ENCODE assay signal across 18 cellular contexts in the genomic region with DNA sequence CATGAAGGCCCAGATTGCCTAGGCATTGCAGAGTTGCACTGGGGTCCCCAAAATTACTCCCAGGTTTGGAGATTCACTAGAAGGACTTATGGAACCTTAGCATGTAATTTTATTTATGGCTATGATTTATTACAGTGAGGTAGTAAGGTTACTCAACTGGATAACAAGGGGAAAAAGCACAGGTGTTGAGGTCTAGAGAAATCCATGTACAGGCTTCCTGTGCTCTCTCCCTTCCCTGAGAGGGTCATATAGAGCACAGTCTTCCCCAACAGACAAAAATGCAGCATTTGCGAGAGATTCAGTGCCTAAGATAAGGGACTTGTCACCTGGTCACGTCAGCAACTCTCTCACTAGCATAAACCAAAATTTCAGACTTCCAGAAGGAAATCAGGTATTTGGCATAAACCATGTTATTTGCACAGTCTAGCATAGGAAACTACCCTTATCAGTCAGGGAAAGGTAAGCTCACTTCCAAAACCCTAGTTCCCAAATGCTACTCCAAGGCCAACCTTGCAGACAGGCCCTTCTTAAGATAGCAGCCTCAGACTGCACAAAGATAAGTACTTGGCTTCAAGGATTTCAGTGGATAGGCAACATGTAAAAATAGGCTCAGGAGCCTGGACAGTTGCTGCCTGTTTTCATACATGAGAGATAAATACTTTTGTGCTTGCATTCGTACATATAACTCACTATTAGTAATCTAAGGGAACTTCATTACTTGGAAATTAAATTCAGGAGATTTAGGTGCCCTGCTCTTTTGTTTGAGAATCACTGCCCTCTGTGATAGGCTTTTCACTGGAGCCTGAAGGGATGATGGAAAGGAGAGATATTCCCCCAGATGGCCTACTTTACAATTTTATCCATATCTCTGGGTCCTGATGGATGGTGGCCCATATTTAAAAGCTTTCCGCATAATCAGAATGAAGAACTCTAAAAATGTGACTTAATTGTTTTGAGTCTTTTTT.
DNase-seq lines count a peak whose midpoint lies in the region; ATAC-seq and TF ChIP-seq lines count a peak whose summit lies in the region.
"Had no signal": no experiment of that assay in that cellular context is flagged by ENCODE, and none has a peak within 500 bp of the region (broad histone marks: within the 10 kb centered on the region; RNA-seq: fewer than 3 reads in every experiment).

No MANE protein-coding gene starts in this region.

- H3K9ac ChIP-seq in endodermal cell (ENCODE audit: extremely low read depth, low read length, poor library complexity, severe bottlenecking), result no peak overlapping the region

- no peak overlapping the region for H3K4me3 Mint-ChIP-seq in Calu3 (ENCODE audit: low read depth, unreplicated experiment)
- no peak overlapping the region for H3K4me3 Mint-ChIP-seq in endodermal cell
- H3K4me3 Mint-ChIP-seq in progenitor cell of endocrine pancreas (ENCODE audit: low read depth), result no peak overlapping the region
- H3K4me3 Mint-ChIP-seq: B cell; CD8-positive, alpha-beta memory T cell; GM23338; HFFc6; IgD-negative memory B cell had no signal

- H3K27me3 Mint-ChIP-seq in Calu3 (ENCODE audit: unreplicated experiment), result no peaks in the 10 kb centered on the region
- no peaks in the 10 kb centered on the region for H3K27me3 Mint-ChIP-seq in endodermal cell (ENCODE audit: insufficient read depth)
- no peaks in the 10 kb centered on the region for H3K27me3 Mint-ChIP-seq in progenitor cell of endocrine pancreas
- H3K27me3 Mint-ChIP-seq: B cell; CD4-positive, CD25-positive, alpha-beta regulatory T cell; CD8-positive, alpha-beta memory T cell; IgD-negative memory B cell had no signal

- 92 to 100% methylated on average over 2 to 4 of the region's 4 CpGs for WGBS in endodermal cell (ENCODE audit: insufficient coverage in 1 of 2, insufficient read length in 1 of 2), 2 experiments

- peaks cover 69% of the 10 kb centered on the region for H3K4me1 Mint-ChIP-seq in Calu3 (ENCODE audit: low read depth, unreplicated experiment)
- H3K4me1 Mint-ChIP-seq in endodermal cell, result peaks cover 45% of the 10 kb centered on the region
- peaks cover 17% of the 10 kb centered on the region for H3K4me1 Mint-ChIP-seq in progenitor cell of endocrine pancreas (ENCODE audit: low read depth)
- H3K4me1 Mint-ChIP-seq: B cell; CD8-positive, alpha-beta memory T cell had no signal

- CTCF ChIA-PET in Calu3 (lab: Charles Lee), result no interaction called here

- H3K36me3 ChIP-seq in endodermal cell (ENCODE audit: control insufficient read depth, insufficient read depth, low read length), result no peaks in the 10 kb centered on the region

- ATAC-seq in SK-N-SH treated with all-trans-retinoic acid at 6 μM for 48 hours (peak; percentile 47; the same call in 2 of the 3 replicates), HG02763 (IDR thresholded peaks at IDR 0.05; ENCODE audit: unreplicated experiment) (no peak), HG02798 (IDR thresholded peaks at IDR 0.05; ENCODE audit: poor library complexity, unreplicated experiment) (no peak)
- ATAC-seq: HCT116, HepG2 had no signal

- H3K9me3 Mint-ChIP-seq in Calu3 (ENCODE audit: low read depth, unreplicated experiment), result no peaks in the 10 kb centered on the region
- no peaks in the 10 kb centered on the region for H3K9me3 Mint-ChIP-seq in endodermal cell
- H3K9me3 Mint-ChIP-seq in progenitor cell of endocrine pancreas (ENCODE audit: low read depth), result no peaks in the 10 kb centered on the region
- H3K9me3 Mint-ChIP-seq: CD8-positive, alpha-beta memory T cell; GM23338; HFFc6 had no signal

- DNase-seq in Calu3 (no peak), endodermal cell (no peak), progenitor cell of endocrine pancreas (ENCODE audit: low spot score, unreplicated experiment) (no peak), head of caudate nucleus (no peak)
- DNase-seq: C1 segment of cervical spinal cord; CD4-positive, CD25-positive, alpha-beta regulatory T cell; CD8-positive, alpha-beta memory T cell; COR-L47; H7; HFFc6 had no signal

- H3K27me3 ChIP-seq in endodermal cell (ENCODE audit: control insufficient read depth, insufficient read depth, low read length, poor library complexity, severe bottlenecking), result no peaks in the 10 kb centered on the region

- intact Hi-C loops in Calu3 (cut with micrococcal nuclease; ENCODE audit: unreplicated experiment), result loop anchor here (5.0 kb wide), 1 partner anchor 176 kb away; no protein-coding TSS in a partner anchor
- intact Hi-C loops in head of caudate nucleus (cut with DNase I), result no loop called here

- no TSS peak for BruUV-seq in Calu3 (replicated peaks; lab: Mats Ljungman, UMichigan)

- H3K27ac Mint-ChIP-seq in Calu3 (ENCODE audit: unreplicated experiment) (peak overlapping the region; percentile 78), endodermal cell (peak overlapping the region; percentile 21), progenitor cell of endocrine pancreas (peak overlapping the region; percentile 20)
- H3K27ac Mint-ChIP-seq: B cell; CD4-positive, CD25-positive, alpha-beta regulatory T cell; HFFc6 had no signal

- H3K4me1 ChIP-seq in endodermal cell (ENCODE audit: control insufficient read depth, insufficient read depth, low read length), result peaks cover 11% of the 10 kb centered on the region

- TF ChIP-seq CTCF in Calu3 (IDR thresholded peaks at IDR 0.05; ENCODE audit: unreplicated experiment), result no peak
- no peak for TF ChIP-seq CTCF in endodermal cell (conservative IDR thresholded peaks at IDR 0.05)
- no peak for TF ChIP-seq CTCF in progenitor cell of endocrine pancreas (IDR thresholded peaks at IDR 0.05; ENCODE audit: unreplicated experiment)

- no peak overlapping the region for H3K4me3 ChIP-seq in endodermal cell (ENCODE audit: low read length)
- H3K4me3 ChIP-seq: GM23338 had no signal

- H3K36me3 Mint-ChIP-seq in Calu3 (ENCODE audit: insufficient read depth, unreplicated experiment) (no peaks in the 10 kb centered on the region), endodermal cell (ENCODE audit: low read depth) (no peaks in the 10 kb centered on the region), progenitor cell of endocrine pancreas (ENCODE audit: insufficient read depth) (no peaks in the 10 kb centered on the region)

- H3K9me3 ChIP-seq in endodermal cell (ENCODE audit: control insufficient read depth, low read length), result no peaks in the 10 kb centered on the region

- no peak overlapping the region for H3K27ac ChIP-seq in endodermal cell (ENCODE audit: low read depth, low read length)

TF ChIP-seq in SK-N-SH treated with all-trans-retinoic acid at 6 μM for 48 hours, 23 proteins besides CTCF, POLR2A, EP300 and RAD21 (continues in another document):
- TF ChIP-seq GLIS3 (CRISPR knock-in tag; IDR thresholded peaks at IDR 0.05) (peak; percentile 92; the same call in 1 of the 2 replicates), BACH2 (CRISPR knock-in tag; IDR thresholded peaks at IDR 0.05; ENCODE audit: borderline replicate concordance) (no peak), ZNF8 (CRISPR knock-in tag; IDR thresholded peaks at IDR 0.05) (peak; percentile 79), SNAI2 (CRISPR knock-in tag; IDR thresholded peaks at IDR 0.05) (peak; percentile 89; the same call in 1 of the 2 replicates), TCF4 (CRISPR knock-in tag; IDR thresholded peaks at IDR 0.05; ENCODE audit: borderline replicate concordance) (peak; percentile 100), ZNF70 (CRISPR knock-in tag; IDR thresholded peaks at IDR 0.05) (peak; percentile 69; the same call in 1 of the 2 replicates), PPARA (CRISPR knock-in tag; IDR thresholded peaks at IDR 0.05; ENCODE audit: borderline replicate concordance) (peak; percentile 64; the same call in 1 of the 2 replicates), ZFP3 (CRISPR knock-in tag; IDR thresholded peaks at IDR 0.05) (no peak), ISL1 (CRISPR knock-in tag; IDR thresholded peaks at IDR 0.05) (peak; percentile 97)
- TF ChIP-seq, protein P1, sequence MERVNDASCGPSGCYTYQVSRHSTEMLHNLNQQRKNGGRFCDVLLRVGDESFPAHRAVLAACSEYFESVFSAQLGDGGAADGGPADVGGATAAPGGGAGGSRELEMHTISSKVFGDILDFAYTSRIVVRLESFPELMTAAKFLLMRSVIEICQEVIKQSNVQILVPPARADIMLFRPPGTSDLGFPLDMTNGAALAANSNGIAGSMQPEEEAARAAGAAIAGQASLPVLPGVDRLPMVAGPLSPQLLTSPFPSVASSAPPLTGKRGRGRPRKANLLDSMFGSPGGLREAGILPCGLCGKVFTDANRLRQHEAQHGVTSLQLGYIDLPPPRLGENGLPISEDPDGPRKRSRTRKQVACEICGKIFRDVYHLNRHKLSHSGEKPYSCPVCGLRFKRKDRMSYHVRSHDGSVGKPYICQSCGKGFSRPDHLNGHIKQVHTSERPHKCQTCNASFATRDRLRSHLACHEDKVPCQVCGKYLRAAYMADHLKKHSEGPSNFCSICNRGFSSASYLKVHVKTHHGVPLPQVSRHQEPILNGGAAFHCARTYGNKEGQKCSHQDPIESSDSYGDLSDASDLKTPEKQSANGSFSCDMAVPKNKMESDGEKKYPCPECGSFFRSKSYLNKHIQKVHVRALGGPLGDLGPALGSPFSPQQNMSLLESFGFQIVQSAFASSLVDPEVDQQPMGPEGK (CRISPR knock-in tag; IDR thresholded peaks at IDR 0.05; ENCODE audit: borderline replicate concordance), result no peak
- TF ChIP-seq, protein P2, sequence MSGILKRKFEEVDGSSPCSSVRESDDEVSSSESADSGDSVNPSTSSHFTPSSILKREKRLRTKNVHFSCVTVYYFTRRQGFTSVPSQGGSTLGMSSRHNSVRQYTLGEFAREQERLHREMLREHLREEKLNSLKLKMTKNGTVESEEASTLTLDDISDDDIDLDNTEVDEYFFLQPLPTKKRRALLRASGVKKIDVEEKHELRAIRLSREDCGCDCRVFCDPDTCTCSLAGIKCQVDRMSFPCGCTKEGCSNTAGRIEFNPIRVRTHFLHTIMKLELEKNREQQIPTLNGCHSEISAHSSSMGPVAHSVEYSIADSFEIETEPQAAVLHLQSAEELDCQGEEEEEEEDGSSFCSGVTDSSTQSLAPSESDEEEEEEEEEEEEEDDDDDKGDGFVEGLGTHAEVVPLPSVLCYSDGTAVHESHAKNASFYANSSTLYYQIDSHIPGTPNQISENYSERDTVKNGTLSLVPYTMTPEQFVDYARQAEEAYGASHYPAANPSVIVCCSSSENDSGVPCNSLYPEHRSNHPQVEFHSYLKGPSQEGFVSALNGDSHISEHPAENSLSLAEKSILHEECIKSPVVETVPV (CRISPR knock-in tag; IDR thresholded peaks at IDR 0.05), result peak; percentile 98
- TF ChIP-seq, protein P3, sequence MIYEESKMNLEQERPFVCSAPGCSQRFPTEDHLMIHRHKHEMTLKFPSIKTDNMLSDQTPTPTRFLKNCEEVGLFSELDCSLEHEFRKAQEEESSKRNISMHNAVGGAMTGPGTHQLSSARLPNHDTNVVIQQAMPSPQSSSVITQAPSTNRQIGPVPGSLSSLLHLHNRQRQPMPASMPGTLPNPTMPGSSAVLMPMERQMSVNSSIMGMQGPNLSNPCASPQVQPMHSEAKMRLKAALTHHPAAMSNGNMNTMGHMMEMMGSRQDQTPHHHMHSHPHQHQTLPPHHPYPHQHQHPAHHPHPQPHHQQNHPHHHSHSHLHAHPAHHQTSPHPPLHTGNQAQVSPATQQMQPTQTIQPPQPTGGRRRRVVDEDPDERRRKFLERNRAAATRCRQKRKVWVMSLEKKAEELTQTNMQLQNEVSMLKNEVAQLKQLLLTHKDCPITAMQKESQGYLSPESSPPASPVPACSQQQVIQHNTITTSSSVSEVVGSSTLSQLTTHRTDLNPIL (CRISPR knock-in tag; IDR thresholded peaks at IDR 0.05; ENCODE audit: low read depth), result peak; percentile 86

Comparison
In these comparisons a context has a peak if more than half of its experiments do, and no peak if none do; other contexts are left out.
1. H3K27ac Mint-ChIP-seq: peak in every context shown above with its lines; median percentile 78 in Calu3; 21 in endodermal cell; 20 in progenitor cell of endocrine pancreas.